Comparison of ENCODE assay signal across 26 cellular contexts in genomic region chr2:23904215-23904614, GRCh38. TPM values are rescaled to one million over a fixed set of nuclear protein-coding genes. Genes with fewer than 3 reads are reported as not detected.
A peak's percentile ranks its signal among the peaks of the same experiment; 100 is the strongest.
DNase-seq lines count a peak whose midpoint lies in the region; ATAC-seq and TF ChIP-seq lines count a peak whose summit lies in the region.
"Had no signal": no experiment of that assay in that cellular context is flagged by ENCODE, and none has a peak within 500 bp of the region (broad histone marks: within the 10 kb centered on the region; RNA-seq: fewer than 3 reads in every experiment).

No MANE protein-coding gene starts in this region.

- H3K4me3 ChIP-seq in GM23248 = no peak overlapping the region
- H3K4me3 ChIP-seq in Karpas-422 (ENCODE audit: low read length) = peak overlapping the region; percentile 24; the same call in 1 of the 2 replicates
- no peak overlapping the region for H3K4me3 ChIP-seq in osteoblast (ENCODE audit: insufficient read depth, low read length)
- H3K4me3 ChIP-seq in hepatocyte = no peak overlapping the region
- H3K4me3 ChIP-seq in mucosa of descending colon = no peak overlapping the region
- H3K4me3 ChIP-seq: BLaER1, coronary artery, left lung, psoas muscle, transverse colon had no signal

- no peaks in the 10 kb centered on the region for H3K9me3 ChIP-seq in GM23248 (ENCODE audit: low read depth)
- H3K9me3 ChIP-seq in Karpas-422 (ENCODE audit: low read length) = no peaks in the 10 kb centered on the region
- H3K9me3 ChIP-seq in osteoblast (ENCODE audit: low read depth, low read length) = no peaks in the 10 kb centered on the region
- no peaks in the 10 kb centered on the region for H3K9me3 ChIP-seq in hepatocyte (ENCODE audit: low read depth)
- no peaks in the 10 kb centered on the region for H3K9me3 ChIP-seq in mucosa of descending colon
- H3K9me3 ChIP-seq: left lung, psoas muscle, transverse colon had no signal

- H3F3A ChIP-seq in GM23248 (ENCODE audit: insufficient read depth) = peaks cover 28% of the 10 kb centered on the region

- WGBS in GM23248 (ENCODE audit: low coverage in 1 of 2, low lambda C conversion rate in 2 of 2, missing lambda C conversion rate in 2 of 2), 2 experiments = 90 to 100% methylated on average over 1 of the region's 1 CpG
- WGBS in hepatocyte (ENCODE audit: low lambda C conversion rate, missing lambda C conversion rate) = 69% methylated on average over 1 of the region's 1 CpG

- H2AFZ ChIP-seq in GM23248 = no peak overlapping the region
- H2AFZ ChIP-seq in Karpas-422 (ENCODE audit: low read length) = no peak overlapping the region
- no peak overlapping the region for H2AFZ ChIP-seq in osteoblast (ENCODE audit: low read length)
- H2AFZ ChIP-seq in hepatocyte = no peak overlapping the region

- H3K79me2 ChIP-seq in GM23248 (ENCODE audit: insufficient read depth) (peaks cover 86% of the 10 kb centered on the region), Karpas-422 (ENCODE audit: low read length) (peaks cover 70% of the 10 kb centered on the region), osteoblast (ENCODE audit: insufficient read depth, low read length) (peaks cover 47% of the 10 kb centered on the region), hepatocyte (peaks cover 77% of the 10 kb centered on the region)

- H3K9me2 ChIP-seq in GM23248 (ENCODE audit: insufficient read depth) (no peaks in the 10 kb centered on the region), Karpas-422 (replicated peaks; ENCODE audit: insufficient read depth, low read length) (no peaks in the 10 kb centered on the region), hepatocyte (replicated peaks; ENCODE audit: insufficient read depth) (no peaks in the 10 kb centered on the region)

- H3K9ac ChIP-seq in GM23248 = peak overlapping the region; percentile 24; the same call in 1 of the 2 replicates
- H3K9ac ChIP-seq in Karpas-422 (ENCODE audit: low read length) = no peak overlapping the region
- H3K9ac ChIP-seq: BLaER1 had no signal

- DNase-seq in GM23248 (no peak), Karpas-422 (peak; percentile 50), caudate nucleus (lab: John Stamatoyannopoulos, UW) (peak in 3 of 61 donors; percentile 14 to 23 (median 21)), osteoblast (ENCODE audit: insufficient read length, low spot score, missing footprints) (no peak), hepatocyte (ENCODE audit: low spot score) (no peak), mucosa of descending colon (no peak)
- DNase-seq: activated CD4-positive, alpha-beta memory T cell treated with anti-CD3 and anti-CD28 coated beads, Interleukin-2, amount 10 ng/mL, durations not matched to agents 7 days and 5 days; activated CD8-positive, alpha-beta memory T cell treated with anti-CD3 and anti-CD28 coated beads, Interleukin-2, amount 50 U/mL, for 4 hours; activated naive CD4-positive, alpha-beta T cell; effector memory CD4-positive, alpha-beta T cell; GOT3; Kasumi-1; left lung; mesendoderm; naive B cell; NCI-H146; NCI-H2107; psoas muscle; SHP77; stimulated activated CD4-positive, alpha-beta T cell treated with anti-CD3 and anti-CD28 coated beads, Interleukin-15, amount 100 ng/mL, for 24 hours; transverse colon had no signal

- H3K36me3 ChIP-seq in GM23248 (ENCODE audit: low read depth) (no peaks in the 10 kb centered on the region), Karpas-422 (ENCODE audit: insufficient read depth, low read length) (no peaks in the 10 kb centered on the region), osteoblast (ENCODE audit: insufficient read depth, low read length) (no peaks in the 10 kb centered on the region), hepatocyte (replicated peaks; ENCODE audit: insufficient read depth, low read depth) (no peaks in the 10 kb centered on the region), mucosa of descending colon (ENCODE audit: low read depth) (no peaks in the 10 kb centered on the region)
- H3K36me3 ChIP-seq: left lung, transverse colon had no signal

- in situ Hi-C loops in GM23248 (cut with MboI) = no loop called here

- no peak for ATAC-seq in GM21723 (IDR thresholded peaks at IDR 0.05; ENCODE audit: unreplicated experiment)
- no peak for ATAC-seq in mucosa of descending colon
- ATAC-seq: Panc1; psoas muscle; stimulated activated effector memory CD8-positive, alpha-beta T cell treated with anti-CD3 and anti-CD28 coated beads, Interleukin-12 subunit alpha, Interleukin-12 subunit beta, amount 100 ng/mL, for 72 hours had no signal

- peaks cover 43% of the 10 kb centered on the region for H3K4me1 ChIP-seq in GM23248 (ENCODE audit: insufficient read depth)
- H3K4me1 ChIP-seq in Karpas-422 (ENCODE audit: low read length) = peaks cover 35% of the 10 kb centered on the region
- H3K4me1 ChIP-seq in osteoblast (ENCODE audit: insufficient read depth, low read length) = peaks cover 35% of the 10 kb centered on the region
- H3K4me1 ChIP-seq in hepatocyte (ENCODE audit: insufficient read depth) = no peaks in the 10 kb centered on the region
- peaks cover 25% of the 10 kb centered on the region for H3K4me1 ChIP-seq in mucosa of descending colon (ENCODE audit: low read depth)
- H3K4me1 ChIP-seq: BLaER1 had no signal

- peak overlapping the region; percentile 33 for H3K27ac ChIP-seq in GM23248
- peak overlapping the region; percentile 77 for H3K27ac ChIP-seq in Karpas-422 (ENCODE audit: low read length)
- peak overlapping the region; percentile 79 for H3K27ac ChIP-seq in caudate nucleus (ENCODE audit: low read depth, low read length)
- H3K27ac ChIP-seq in osteoblast (ENCODE audit: low read depth, low read length) = no peak overlapping the region
- H3K27ac ChIP-seq in hepatocyte = no peak overlapping the region
- H3K27ac ChIP-seq: BLaER1, coronary artery, left lung, psoas muscle had no signal

- H4K20me1 ChIP-seq in GM23248 (ENCODE audit: insufficient read depth) = no peaks in the 10 kb centered on the region
- H4K20me1 ChIP-seq in Karpas-422 (ENCODE audit: insufficient read depth, low read depth, low read length) = no peaks in the 10 kb centered on the region
- peaks cover 8% of the 10 kb centered on the region for H4K20me1 ChIP-seq in osteoblast (ENCODE audit: insufficient read depth, low read length)
- H4K20me1 ChIP-seq in hepatocyte (ENCODE audit: insufficient read depth, poor library complexity, severe bottlenecking) = peaks cover 14% of the 10 kb centered on the region

- intact Hi-C loops in mucosa of descending colon (cut with DNase I, micrococcal nuclease) = no loop called here

- H3K4me2 ChIP-seq in GM23248 (ENCODE audit: unreplicated experiment) (peak overlapping the region; percentile 16), Karpas-422 (ENCODE audit: low read depth, low read length, poor library complexity, severe bottlenecking) (peak overlapping the region; percentile 69), osteoblast (ENCODE audit: insufficient read depth, low read length) (peak overlapping the region; percentile 31), hepatocyte (no peak overlapping the region)
- H3K4me2 ChIP-seq: BLaER1 had no signal

- H3K27me3 ChIP-seq in GM23248 (replicated peaks; ENCODE audit: insufficient read depth) = no peaks in the 10 kb centered on the region
- H3K27me3 ChIP-seq in Karpas-422 (ENCODE audit: low read length) = no peaks in the 10 kb centered on the region
- H3K27me3 ChIP-seq in osteoblast (ENCODE audit: insufficient read depth, low read length) = no peaks in the 10 kb centered on the region
- no peaks in the 10 kb centered on the region for H3K27me3 ChIP-seq in hepatocyte
- H3K27me3 ChIP-seq: BLaER1, left lung, transverse colon had no signal

- TF ChIP-seq CTCF in osteoblast (IDR thresholded peaks at IDR 0.05; ENCODE audit: extremely low read depth, low read depth, low read length) (no peak), hepatocyte (IDR thresholded peaks at IDR 0.05; ENCODE audit: poor library complexity) (no peak), mucosa of descending colon (IDR thresholded peaks at IDR 0.05) (no peak)

RNA-seq across cellular contexts. Expression of gene ATAD2B, which starts 22.7 kb away (rescaled TPM):
- 6.7 and 10.9 TPM in 2 replicates for total RNA-seq in GM23248 (2014; rRNA removed; shearing (Covaris generic))
- polyA plus RNA-seq in GM23248 (2016; fragmentation: Nextera tagmentation; extraction: Ambion mirVana) (4.1 and 4.8 TPM in 2 replicates), hepatocyte (6.1 and 8.7 TPM in 2 replicates)
- 17.1 and 34.5 TPM in 2 replicates for total RNA-seq in Karpas-422 (2014; rRNA removed; shearing (Covaris generic); ENCODE audit: low replicate concordance)
- total RNA-seq in osteoblast (17.4 and 18.0 TPM in 2 replicates), hepatocyte (17.1 and 26.2 TPM in 2 replicates), mucosa of descending colon (10 to 100 TPM; 25.8 to 38.5 (median 27.9) TPM)

RNA-seq across cellular contexts. Expression of gene UBXN2A, which starts 36.0 kb away (rescaled TPM):
- total RNA-seq in GM23248 (2014; rRNA removed; shearing (Covaris generic)) = 11.9 and 17.2 TPM in 2 replicates
- polyA plus RNA-seq in GM23248 (2016; fragmentation: Nextera tagmentation; extraction: Ambion mirVana) (16.3 and 18.0 TPM in 2 replicates), hepatocyte (11.7 and 16.4 TPM in 2 replicates)
- total RNA-seq in Karpas-422 (2014; rRNA removed; shearing (Covaris generic); ENCODE audit: low replicate concordance) = 11.0 and 12.0 TPM in 2 replicates
- total RNA-seq in osteoblast (10.9 and 13.8 TPM in 2 replicates), hepatocyte (15.9 and 16.9 TPM in 2 replicates), mucosa of descending colon (10 to 100 TPM; 12.9 to 23.9 (median 13.1) TPM)

Comparison
In these comparisons a context has a peak if more than half of its experiments do, and no peak if none do; other contexts are left out.
1. H3K27ac ChIP-seq: peak in GM23248 (single experiment), Karpas-422 (single experiment) and caudate nucleus (single experiment); none in osteoblast (single experiment) and hepatocyte (single experiment).